27 cellular contexts compared by ENCODE assay signal in the genomic region with DNA sequence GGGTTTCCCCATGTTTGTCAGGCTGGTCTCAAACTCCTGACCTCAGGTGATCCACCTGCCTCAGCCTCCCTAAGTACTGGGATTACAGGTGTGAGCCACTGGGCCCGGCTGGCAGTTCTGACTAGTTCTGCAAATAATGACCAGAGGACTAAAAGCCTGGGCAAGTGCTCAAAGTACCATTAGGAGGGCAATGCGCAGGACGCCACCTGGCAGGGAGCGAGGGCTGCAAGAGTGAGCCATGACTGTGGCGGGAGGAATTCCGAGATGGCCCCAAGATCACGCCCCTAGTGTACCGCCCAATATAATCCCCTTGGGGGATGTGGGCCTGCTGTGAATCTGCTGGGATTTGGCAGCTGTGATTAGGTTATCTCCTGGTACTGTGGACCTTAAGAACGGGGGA. TPM values are rescaled to one million over a fixed set of nuclear protein-coding genes. Genes with fewer than 3 reads are reported as not detected.
DNase-seq lines count a peak whose midpoint lies in the region; ATAC-seq and TF ChIP-seq lines count a peak whose summit lies in the region.
"Had no signal": no experiment of that assay in that cellular context is flagged by ENCODE, and none has a peak within 500 bp of the region (broad histone marks: within the 10 kb centered on the region; RNA-seq: fewer than 3 reads in every experiment).

No MANE protein-coding gene starts in this region.

- CTCF ChIA-PET in activated CD4-positive, alpha-beta memory T cell treated with anti-CD3 and anti-CD28 coated beads for 36 hours (lab: Charles Lee) = no interaction called here
- CTCF ChIA-PET in OCI-LY7 (lab: Charles Lee; ENCODE audit: unreplicated experiment) = no interaction called here

- DNase-seq in NCI-H82 (lab: John Stamatoyannopoulos, UW) = peak; percentile 64
- no peak for DNase-seq in NCI-H82 treated with DMSO at 0.1 percent for 48 hours (lab: John Stamatoyannopoulos, UW; ENCODE audit: unreplicated experiment)
- peak; percentile 85 for DNase-seq in WERI-Rb-1
- peak; percentile 57 for DNase-seq in mesendoderm
- DNase-seq in spleen = peak; percentile 35
- DNase-seq in activated CD4-positive, alpha-beta memory T cell treated with anti-CD3 and anti-CD28 coated beads for 36 hours = no peak
- DNase-seq in OCI-LY7 (ENCODE audit: low spot score) = no peak
- DNase-seq: ACHN; BE2C; CD4-positive, CD25-positive, alpha-beta regulatory T cell; GOT3; HCEC 1CT; NCI-H1048; NCI-H1417 treated with DMSO at 0.1 percent for 48 hours; NCI-H187; NCI-H2081 treated with DMSO at 0.1 percent for 48 hours; NCI-H2171 treated with DMSO at 0.1 percent for 48 hours; NCI-H345; NCI-H510A treated with DMSO at 0.1 percent for 48 hours; SHP77 treated with DMSO at 0.1 percent for 48 hours had no signal

- H4K20me1 ChIP-seq in OCI-LY7 (ENCODE audit: insufficient read depth, low read length) = no peaks in the 10 kb centered on the region

- no peaks in the 10 kb centered on the region for H3K36me3 ChIP-seq in WERI-Rb-1
- no peaks in the 10 kb centered on the region for H3K36me3 ChIP-seq in mesendoderm (ENCODE audit: control insufficient read depth, insufficient read depth, low read length)
- no peaks in the 10 kb centered on the region for H3K36me3 ChIP-seq in spleen
- H3K36me3 ChIP-seq in OCI-LY7 (ENCODE audit: insufficient read depth, low read length) = no peaks in the 10 kb centered on the region
- H3K36me3 ChIP-seq: BE2C had no signal

- no peak overlapping the region for H4K5ac ChIP-seq in mesendoderm (ENCODE audit: low read length)

- no peak overlapping the region for H2BK5ac ChIP-seq in mesendoderm (ENCODE audit: low read length)

- peak overlapping the region; percentile 49 for H3K56ac ChIP-seq in mesendoderm (ENCODE audit: low read length)

- intact Hi-C loops in spleen (cut with DNase I; ENCODE audit: low total_unique reads) (no loop called here), OCI-LY7 (cut with micrococcal nuclease; ENCODE audit: unreplicated experiment) (no loop called here)
- intact Hi-C loops in activated CD4-positive, alpha-beta memory T cell treated with anti-CD3 and anti-CD28 coated beads for 36 hours (cut with micrococcal nuclease) = no loop called here

- H3K27me3 ChIP-seq in WERI-Rb-1 (ENCODE audit: insufficient read depth, low read depth, severe bottlenecking) = no peaks in the 10 kb centered on the region
- no peaks in the 10 kb centered on the region for H3K27me3 ChIP-seq in mesendoderm (ENCODE audit: insufficient read depth, low read length, poor library complexity)
- peaks cover 0 to 11% (median 0%) of the 10 kb centered on the region in 7 donors for H3K27me3 ChIP-seq in spleen (replicated peaks in 1 of 7)
- H3K27me3 ChIP-seq: BE2C had no signal

- no peak overlapping the region for H2AK5ac ChIP-seq in mesendoderm (ENCODE audit: low read length)

- no peak overlapping the region for H3K23ac ChIP-seq in mesendoderm (ENCODE audit: low read length)

- TF ChIP-seq CTCF in WERI-Rb-1 (IDR thresholded peaks at IDR 0.05; ENCODE audit: low read depth, low read length) (no peak; the same call in 1 of the 2 replicates), spleen (IDR thresholded peaks at IDR 0.05 in 8 of 11, conservative IDR thresholded peaks at IDR 0.05 in 3 of 11) (no peak), OCI-LY7 (conservative IDR thresholded peaks at IDR 0.05; ENCODE audit: low read length) (no peak)

- no peak overlapping the region for H2BK120ac ChIP-seq in mesendoderm (ENCODE audit: low read depth, low read length)

- H3K9me3 ChIP-seq in WERI-Rb-1 (ENCODE audit: severe bottlenecking) (no peaks in the 10 kb centered on the region), spleen (peaks cover 0 to 9% (median 0%) of the 10 kb centered on the region in 8 donors), OCI-LY7 (ENCODE audit: low read length) (no peaks in the 10 kb centered on the region)
- H3K9me3 ChIP-seq: BE2C had no signal

- no peak overlapping the region for H2BK15ac ChIP-seq in mesendoderm (replicated peaks; ENCODE audit: low read depth)

- no peak overlapping the region for H3K4me2 ChIP-seq in mesendoderm (ENCODE audit: low read length)
- H3K4me2 ChIP-seq in OCI-LY7 (ENCODE audit: low read length) = no peak overlapping the region
- H3K4me2 ChIP-seq: KMS-11 had no signal

- H3K79me2 ChIP-seq in mesendoderm (ENCODE audit: control insufficient read depth, insufficient read depth, low read length) (no peaks in the 10 kb centered on the region), OCI-LY7 (ENCODE audit: insufficient read depth, low read depth, low read length) (no peaks in the 10 kb centered on the region)

- H3K18ac ChIP-seq in mesendoderm (ENCODE audit: low read length) = no peak overlapping the region

- H3K27ac ChIP-seq in WERI-Rb-1 (peak overlapping the region; percentile 30), mesendoderm (ENCODE audit: low read depth, low read length) (no peak overlapping the region), spleen (no peak overlapping the region), OCI-LY7 (ENCODE audit: low read depth, low read length, poor library complexity, severe bottlenecking) (no peak overlapping the region)
- H3K27ac ChIP-seq: HL-60, KMS-11, SK-N-MC had no signal

- no peak overlapping the region for H3K9ac ChIP-seq in mesendoderm (ENCODE audit: low read length)
- H3K9ac ChIP-seq: KMS-11 had no signal

- H3K4me1 ChIP-seq in mesendoderm (ENCODE audit: control insufficient read depth, low read depth, low read length) = peaks cover under 1% of the 10 kb centered on the region
- H3K4me1 ChIP-seq in spleen = no peaks in the 10 kb centered on the region
- no peaks in the 10 kb centered on the region for H3K4me1 ChIP-seq in OCI-LY7 (ENCODE audit: insufficient read depth, low read length, poor library complexity, severe bottlenecking)
- H3K4me1 ChIP-seq: BE2C had no signal

- H3K27ac Mint-ChIP-seq in activated CD4-positive, alpha-beta memory T cell treated with anti-CD3 and anti-CD28 coated beads for 36 hours = no peak overlapping the region
- H3K27ac Mint-ChIP-seq: CD4-positive, CD25-positive, alpha-beta regulatory T cell; IgD-negative memory B cell had no signal

- no CpG with 5 or more reads among the region's 9 CpGs for WGBS in mesendoderm (ENCODE audit: extremely low coverage, insufficient coverage, low lambda C conversion rate)
- WGBS in spleen, 5 donors = 79 to 89% (median 87%) methylated on average over 6 to 9 of the region's 9 CpGs

- H3K9me2 ChIP-seq in OCI-LY7 (ENCODE audit: insufficient read depth, low read length) = no peaks in the 10 kb centered on the region

- no peaks in the 10 kb centered on the region for H3K36me3 Mint-ChIP-seq in activated CD4-positive, alpha-beta memory T cell treated with anti-CD3 and anti-CD28 coated beads for 36 hours
- H3K36me3 Mint-ChIP-seq: CD4-positive, CD25-positive, alpha-beta regulatory T cell; IgD-negative memory B cell had no signal

- H4K8ac ChIP-seq in mesendoderm (ENCODE audit: low read depth, low read length) = no peak overlapping the region

- TF ChIP-seq POLR2A in spleen (IDR thresholded peaks at IDR 0.05) = no peak

- no TSS peak for BruUV-seq in OCI-LY7 (replicated peaks; lab: Mats Ljungman, UMichigan)

- H3K4me3 ChIP-seq in WERI-Rb-1 (ENCODE audit: low read depth, low read length) = no peak overlapping the region; the same call in 1 of the 2 replicates
- no peak overlapping the region for H3K4me3 ChIP-seq in mesendoderm (ENCODE audit: low read length)
- no peak overlapping the region for H3K4me3 ChIP-seq in spleen
- no peak overlapping the region for H3K4me3 ChIP-seq in OCI-LY7 (ENCODE audit: low read depth, low read length, poor library complexity, severe bottlenecking)
- H3K4me3 ChIP-seq: SK-N-MC had no signal

- H3K4me1 Mint-ChIP-seq in activated CD4-positive, alpha-beta memory T cell treated with anti-CD3 and anti-CD28 coated beads for 36 hours (ENCODE audit: low read depth) = no peaks in the 10 kb centered on the region
- H3K4me1 Mint-ChIP-seq: CD4-positive, CD25-positive, alpha-beta regulatory T cell; IgD-negative memory B cell had no signal

- no peaks in the 10 kb centered on the region for H3K27me3 Mint-ChIP-seq in activated CD4-positive, alpha-beta memory T cell treated with anti-CD3 and anti-CD28 coated beads for 36 hours

- H2AFZ ChIP-seq in OCI-LY7 (ENCODE audit: low read length) = no peak overlapping the region

- POLR2A ChIA-PET in activated CD4-positive, alpha-beta memory T cell treated with anti-CD3 and anti-CD28 coated beads for 36 hours (lab: Charles Lee) = no interaction called here
- POLR2A ChIA-PET in OCI-LY7 (lab: Charles Lee) = no interaction called here

- H3K4me3 Mint-ChIP-seq in activated CD4-positive, alpha-beta memory T cell treated with anti-CD3 and anti-CD28 coated beads for 36 hours = no peak overlapping the region
- H3K4me3 Mint-ChIP-seq: CD4-positive, CD25-positive, alpha-beta regulatory T cell; IgD-negative memory B cell had no signal

- no peaks in the 10 kb centered on the region for H3K9me3 Mint-ChIP-seq in activated CD4-positive, alpha-beta memory T cell treated with anti-CD3 and anti-CD28 coated beads for 36 hours
- H3K9me3 Mint-ChIP-seq: CD4-positive, CD25-positive, alpha-beta regulatory T cell had no signal

- no peak for ATAC-seq in GM21447 (IDR thresholded peaks at IDR 0.05; ENCODE audit: unreplicated experiment)
- ATAC-seq: Panc1 had no signal

- H3K79me1 ChIP-seq in mesendoderm (ENCODE audit: low read length) = no peaks in the 10 kb centered on the region

- H3K4ac ChIP-seq in mesendoderm (ENCODE audit: low read depth, low read length) = no peak overlapping the region

RNA-seq across cellular contexts. Expression of gene GPR78, which starts 26.2 kb away (rescaled TPM):
- polyA plus RNA-seq in mesendoderm (2013, experiment 1 of 2) = 1.5 TPM
- 1.4 TPM for polyA plus RNA-seq in mesendoderm (2013, experiment 2 of 2)
- total RNA-seq in spleen = 1 to 10 TPM in 1 of 7 donors, under 1 TPM in 3, not detected in 3; 0.07 to 1.5 (median 0.14) TPM
- polyA plus RNA-seq in spleen = under 1 TPM in 1 of 3 donors, not detected in 2; 0.09 TPM
- total RNA-seq in activated CD4-positive, alpha-beta memory T cell treated with anti-CD3 and anti-CD28 coated beads for 36 hours = not detected
- not detected in 2 replicates for total RNA-seq in OCI-LY7 (2014; rRNA removed; shearing (Covaris generic))
- not detected in 2 replicates for total RNA-seq in OCI-LY7 (2022)
- total RNA-seq: CD4-positive, CD25-positive, alpha-beta regulatory T cell; Daoy had no signal
- polyA plus RNA-seq: CD4-positive, CD25-positive, alpha-beta regulatory T cell; IgD-negative memory B cell had no signal

RNA-seq across cellular contexts. Expression of gene CPZ, which starts 38.6 kb away (rescaled TPM):
- polyA plus RNA-seq in mesendoderm (2013, experiment 1 of 2) = 20.5 TPM
- polyA plus RNA-seq in mesendoderm (2013, experiment 2 of 2) = 19.9 TPM
- total RNA-seq in spleen = 1 to 10 TPM in 3 of 7 donors, under 1 TPM in 3, not detected in 1; 0.57 to 8.5 (median 1.2) TPM
- polyA plus RNA-seq in spleen = under 1 TPM; 0.11 to 0.96 (median 0.73) TPM
- not detected for total RNA-seq in activated CD4-positive, alpha-beta memory T cell treated with anti-CD3 and anti-CD28 coated beads for 36 hours
- not detected in 2 replicates for total RNA-seq in OCI-LY7 (2014; rRNA removed; shearing (Covaris generic))
- total RNA-seq in OCI-LY7 (2022) = not detected in 2 replicates
- total RNA-seq: CD4-positive, CD25-positive, alpha-beta regulatory T cell had no signal
- polyA plus RNA-seq: CD4-positive, CD25-positive, alpha-beta regulatory T cell; IgD-negative memory B cell had no signal

Comparison
In these comparisons a context has a peak if more than half of its experiments do, and no peak if none do; other contexts are left out.
1. DNase-seq: peak in NCI-H82 (single experiment), WERI-Rb-1 (single experiment), mesendoderm (single experiment) and spleen (single experiment); none in NCI-H82 treated with DMSO at 0.1 percent for 48 hours (single experiment), activated CD4-positive, alpha-beta memory T cell treated with anti-CD3 and anti-CD28 coated beads for 36 hours (single experiment) and OCI-LY7 (single experiment).